In genomic region chr22:33687464-33687863, GRCh38 we compare ENCODE assay signal across 24 cellular contexts.
DNase-seq lines count a peak whose midpoint lies in the region; ATAC-seq and FAIRE-seq lines count a peak whose summit lies in the region.
"Had no signal": no experiment of that assay in that cellular context is flagged by ENCODE, and none has a peak within 500 bp of the region (broad histone marks: within the 10 kb centered on the region; RNA-seq: fewer than 3 reads in every experiment).

No MANE protein-coding gene starts in this region.

- no peak for FAIRE-seq in small intestine (lab: Jason Lieb, UNC)
- FAIRE-seq: A549, GM12891, GM18507 had no signal

- H3K36me3 ChIP-seq in small intestine (ENCODE audit: control insufficient read depth in 2 of 2, insufficient read depth in 2 of 2, low read length in 2 of 2): no peaks in the 10 kb centered on the region

- H3K27me3 ChIP-seq in small intestine (ENCODE audit: control insufficient read depth in 2 of 2, insufficient read depth in 2 of 2, low read length in 2 of 2): no peaks in the 10 kb centered on the region

- DNase-seq in caudate nucleus (lab: John Stamatoyannopoulos, UW) (peak in 47 of 61 donors; percentile 7 to 91 (median 56)), inferior parietal cortex (ENCODE audit: extremely low spot score) (peak; percentile 46), posterior cingulate gyrus (peak in 7 of 10 donors; percentile 16 to 90 (median 37)), small intestine (peak; percentile 14), NCI-H69 (lab: John Stamatoyannopoulos, UW) (no peak)
- DNase-seq in effector CD4-positive, alpha-beta T cell: no peak
- DNase-seq: 8988T; ACHN; AML-193; C1 segment of cervical spinal cord; Calu3; CD4-positive, alpha-beta memory T cell; COR-L47; DMS53; DMS79 treated with DMSO at 0.1 percent for 48 hours; GF-D8; H9 had no signal

- H3K4me1 ChIP-seq in small intestine (ENCODE audit: control insufficient read depth in 2 of 2, insufficient read depth in 1 of 2, low read depth in 1 of 2, low read length in 1 of 2): no peaks in the 10 kb centered on the region
- H3K4me1 ChIP-seq: A549 had no signal

- peak overlapping the region; percentile 68 for H3K27ac ChIP-seq in caudate nucleus (ENCODE audit: low read depth, low read length)
- H3K27ac ChIP-seq in small intestine (ENCODE audit: low read depth in 1 of 2, low read length in 1 of 2): no peak overlapping the region
- H3K27ac ChIP-seq: A549 had no signal

- intact Hi-C loops in posterior cingulate gyrus (cut with DNase I): no loop called here

- 60 to 83% (median 70%) methylated on average over 10 of the region's 10 CpGs for WGBS in small intestine, 3 donors

- ATAC-seq in GM19467 (IDR thresholded peaks at IDR 0.05; ENCODE audit: unreplicated experiment) (no peak), HG02852 (IDR thresholded peaks at IDR 0.05; ENCODE audit: unreplicated experiment) (no peak)
- ATAC-seq: A549, GM23338, HCT116 had no signal

- no peak overlapping the region for H3K4me3 ChIP-seq in small intestine (ENCODE audit: low read depth in 1 of 2, low read length in 2 of 2)
- H3K4me3 ChIP-seq: A549, GM23338 had no signal

- H3K9me3 ChIP-seq in small intestine (ENCODE audit: control insufficient read depth, low read depth): no peaks in the 10 kb centered on the region
- H3K9me3 ChIP-seq: A549 had no signal

Comparison
In these comparisons a context has a peak if more than half of its experiments do, and no peak if none do; other contexts are left out.
1. DNase-seq: peak in caudate nucleus (47 of 61), inferior parietal cortex (single experiment), posterior cingulate gyrus (7 of 10) and small intestine (single experiment); none in NCI-H69 (single experiment) and effector CD4-positive, alpha-beta T cell (single experiment).